Comparison of ENCODE assay signal across 15 cellular contexts in genomic region chr12:68904351-68904982, GRCh38. TPM values are rescaled to one million over a fixed set of nuclear protein-coding genes. Genes with fewer than 3 reads are reported as not detected.
DNase-seq lines count a peak whose midpoint lies in the region; ATAC-seq and TF ChIP-seq lines count a peak whose summit lies in the region.
"Had no signal": no experiment of that assay in that cellular context is flagged by ENCODE, and none has a peak within 500 bp of the region (broad histone marks: within the 10 kb centered on the region; RNA-seq: fewer than 3 reads in every experiment).

No MANE protein-coding gene starts in this region.

- ATAC-seq in GM18907 (IDR thresholded peaks at IDR 0.05; ENCODE audit: unreplicated experiment) (peak; percentile 62), HG03469 (IDR thresholded peaks at IDR 0.05; ENCODE audit: unreplicated experiment) (peak; percentile 74), HG03196 (IDR thresholded peaks at IDR 0.05; ENCODE audit: unreplicated experiment) (no peak)
- ATAC-seq: CD8-positive, alpha-beta T cell had no signal

- no peak overlapping the region for H3K27ac ChIP-seq in BLaER1

- no peak for TF ChIP-seq CTCF in fibroblast of mammary gland (conservative IDR thresholded peaks at IDR 0.05; ENCODE audit: control insufficient read depth, insufficient read depth, low read depth, low read length)

- H3K9me3 ChIP-seq in BLaER1: peaks cover 2% of the 10 kb centered on the region; the same call in 1 of the 2 replicates

- no peaks in the 10 kb centered on the region for H3K27me3 ChIP-seq in BLaER1

- H4K20me1 ChIP-seq in BLaER1: no peaks in the 10 kb centered on the region

- H3K4me3 ChIP-seq in BLaER1 (no peak overlapping the region), fibroblast of mammary gland (ENCODE audit: control insufficient read depth, low read depth, low read length) (no peak overlapping the region)

- DNase-seq in fibroblast of mammary gland (ENCODE audit: low read depth) (peak; percentile 63), mesenteric fat pad (ENCODE audit: low spot score) (no peak), NCI-H1048 (lab: John Stamatoyannopoulos, UW) (no peak), NCI-H2196 (lab: John Stamatoyannopoulos, UW; ENCODE audit: unreplicated experiment) (no peak)
- DNase-seq: activated naive CD4-positive, alpha-beta T cell treated with anti-CD3 and anti-CD28 coated beads, Interleukin-2, amount 50 U/mL, for 16 hours; CD8-positive, alpha-beta T cell; cortex of kidney; H9; OCI-M1; stimulated activated CD4-positive, alpha-beta T cell treated with anti-CD3 and anti-CD28 coated beads, Interleukin-4, amount 100 ng/mL, for 1 hour; SW 1271 had no signal

- H3K4me2 ChIP-seq in BLaER1: peak overlapping the region; percentile 67

- peaks cover 43% of the 10 kb centered on the region for H3K4me1 ChIP-seq in BLaER1

- H3K36me3 ChIP-seq in BLaER1: no peaks in the 10 kb centered on the region

- no peak overlapping the region for H3K9ac ChIP-seq in BLaER1

RNA-seq across cellular contexts. Expression of gene CPM, which starts 28.5 kb away (rescaled TPM):
- 201 TPM for total RNA-seq in mesenteric fat pad
